9 cellular contexts compared by ENCODE assay signal in genomic region chr22:24285245-24285644, GRCh38. TPM values are rescaled to one million over a fixed set of nuclear protein-coding genes. Genes with fewer than 3 reads are reported as not detected.
DNase-seq lines count a peak whose midpoint lies in the region; FAIRE-seq and TF ChIP-seq lines count a peak whose summit lies in the region.
"Had no signal": no experiment of that assay in that cellular context is flagged by ENCODE, and none has a peak within 500 bp of the region (broad histone marks: within the 10 kb centered on the region; RNA-seq: fewer than 3 reads in every experiment).

No MANE protein-coding gene starts in this region.

- TF ChIP-seq CTCF in C4-2B (conservative IDR thresholded peaks at IDR 0.05) (no peak), mesothelial cell of epicardium (IDR thresholded peaks at IDR 0.05; ENCODE audit: unreplicated experiment) (no peak)

- peak overlapping the region; percentile 74 for H3K27ac Mint-ChIP-seq in activated naive CD8-positive, alpha-beta T cell treated with anti-CD3 and anti-CD28 coated beads for 36 hours
- peak overlapping the region; percentile 24 for H3K27ac Mint-ChIP-seq in mesothelial cell of epicardium

- no peaks in the 10 kb centered on the region for H3K27me3 Mint-ChIP-seq in activated naive CD8-positive, alpha-beta T cell treated with anti-CD3 and anti-CD28 coated beads for 36 hours
- no peaks in the 10 kb centered on the region for H3K27me3 Mint-ChIP-seq in mesothelial cell of epicardium (ENCODE audit: low read depth)

- H3K9me3 Mint-ChIP-seq in activated naive CD8-positive, alpha-beta T cell treated with anti-CD3 and anti-CD28 coated beads for 36 hours, result no peaks in the 10 kb centered on the region
- no peaks in the 10 kb centered on the region for H3K9me3 Mint-ChIP-seq in mesothelial cell of epicardium

- peak; percentile 64 for DNase-seq in EH (ENCODE audit: low read depth)
- no peak for DNase-seq in activated naive CD8-positive, alpha-beta T cell treated with anti-CD3 and anti-CD28 coated beads for 36 hours
- no peak for DNase-seq in mesothelial cell of epicardium (ENCODE audit: low spot score in 2 of 2, unreplicated experiment in 2 of 2)
- no peak for DNase-seq in C1 segment of cervical spinal cord (lab: John Stamatoyannopoulos, UW)
- DNase-seq in ACHN, result no peak
- no peak for DNase-seq in HTR-8/SVneo (ENCODE audit: insufficient read length, low spot score)
- DNase-seq: stimulated activated CD8-positive, alpha-beta memory T cell treated with anti-CD3 and anti-CD28 coated beads, Interleukin-4, amount 100 ng/mL, for 48 hours had no signal

- H3K4me3 Mint-ChIP-seq in activated naive CD8-positive, alpha-beta T cell treated with anti-CD3 and anti-CD28 coated beads for 36 hours, result peak overlapping the region; percentile 42
- no peak overlapping the region for H3K4me3 Mint-ChIP-seq in mesothelial cell of epicardium

- H3K27ac ChIP-seq in C4-2B, result peak overlapping the region; percentile 34

- in situ Hi-C loops in ACHN (cut with HindIII; ENCODE audit: low pct_ligation_motif_present, low pct_unique_long_range_greater_than_20kb, low sequenced_read_pairs), result no loop called here

- H3K36me3 Mint-ChIP-seq in activated naive CD8-positive, alpha-beta T cell treated with anti-CD3 and anti-CD28 coated beads for 36 hours, result peaks cover 10% of the 10 kb centered on the region
- H3K36me3 Mint-ChIP-seq in mesothelial cell of epicardium, result no peaks in the 10 kb centered on the region

- FAIRE-seq in HTR-8/SVneo (lab: Jason Lieb, UNC), result no peak

- H3K4me1 Mint-ChIP-seq in activated naive CD8-positive, alpha-beta T cell treated with anti-CD3 and anti-CD28 coated beads for 36 hours, result peaks cover 54% of the 10 kb centered on the region
- H3K4me1 Mint-ChIP-seq in mesothelial cell of epicardium, result peaks cover 60% of the 10 kb centered on the region

RNA-seq across cellular contexts. Expression of gene SPECC1L, which starts 14.6 kb away (rescaled TPM):
- total RNA-seq in activated naive CD8-positive, alpha-beta T cell treated with anti-CD3 and anti-CD28 coated beads for 36 hours, result 10 to 100 TPM; 46.3 to 47.7 TPM
- total RNA-seq in mesothelial cell of epicardium, result 80.8 to 88.0 TPM (median 82.9 TPM) in 3 replicates

RNA-seq across cellular contexts. Expression of gene GGT5, which starts 40.4 kb away (rescaled TPM):
- total RNA-seq in activated naive CD8-positive, alpha-beta T cell treated with anti-CD3 and anti-CD28 coated beads for 36 hours, result not detected
- 2.9 to 4.1 TPM (median 3.6 TPM) in 3 replicates for total RNA-seq in mesothelial cell of epicardium
- total RNA-seq: M059J had no signal
